Comparison of ENCODE assay signal across 8 cellular contexts in the genomic region with DNA sequence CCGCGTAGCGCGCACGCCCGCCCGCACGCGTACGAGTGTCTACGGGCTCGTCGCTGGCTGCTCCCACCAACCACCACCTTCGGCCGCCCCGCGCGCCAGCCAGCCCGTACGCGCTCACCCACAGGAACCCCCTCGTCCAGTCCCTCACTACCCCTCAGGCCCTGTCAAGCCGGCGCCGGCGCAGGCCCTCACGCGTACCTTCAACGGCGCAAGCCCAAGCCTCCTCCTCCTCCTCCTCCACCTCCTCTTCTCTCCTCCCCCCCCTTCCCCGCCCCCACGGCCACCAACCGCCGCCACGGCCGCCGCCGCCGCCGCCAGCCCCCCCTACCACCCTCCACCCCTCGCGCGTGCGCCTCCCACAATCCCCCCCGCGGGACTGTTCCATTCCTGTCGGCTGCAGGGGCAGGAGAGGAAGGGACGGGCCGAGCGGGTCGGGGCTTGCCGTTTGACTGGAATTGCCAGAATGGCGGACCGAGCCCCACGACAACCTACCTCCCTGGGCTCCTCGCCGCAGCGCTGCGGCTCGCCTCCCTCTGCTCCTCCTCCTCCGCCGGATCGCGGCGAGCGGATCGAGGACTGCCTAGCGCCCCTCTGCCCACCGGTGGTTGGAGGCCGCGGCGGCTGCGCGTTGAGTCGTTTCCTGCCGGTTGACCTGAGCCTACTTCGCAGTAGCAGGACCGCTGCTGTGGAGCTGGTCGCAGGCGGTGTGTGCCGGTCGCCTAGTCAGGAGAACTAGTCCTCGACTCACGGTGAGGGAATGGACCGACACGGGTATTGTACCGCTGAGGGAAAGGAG. TPM values are rescaled to one million over a fixed set of nuclear protein-coding genes. Genes with fewer than 3 reads are reported as not detected.
DNase-seq lines count a peak whose midpoint lies in the region; TF ChIP-seq lines count a peak whose summit lies in the region.

A gene with protein sequence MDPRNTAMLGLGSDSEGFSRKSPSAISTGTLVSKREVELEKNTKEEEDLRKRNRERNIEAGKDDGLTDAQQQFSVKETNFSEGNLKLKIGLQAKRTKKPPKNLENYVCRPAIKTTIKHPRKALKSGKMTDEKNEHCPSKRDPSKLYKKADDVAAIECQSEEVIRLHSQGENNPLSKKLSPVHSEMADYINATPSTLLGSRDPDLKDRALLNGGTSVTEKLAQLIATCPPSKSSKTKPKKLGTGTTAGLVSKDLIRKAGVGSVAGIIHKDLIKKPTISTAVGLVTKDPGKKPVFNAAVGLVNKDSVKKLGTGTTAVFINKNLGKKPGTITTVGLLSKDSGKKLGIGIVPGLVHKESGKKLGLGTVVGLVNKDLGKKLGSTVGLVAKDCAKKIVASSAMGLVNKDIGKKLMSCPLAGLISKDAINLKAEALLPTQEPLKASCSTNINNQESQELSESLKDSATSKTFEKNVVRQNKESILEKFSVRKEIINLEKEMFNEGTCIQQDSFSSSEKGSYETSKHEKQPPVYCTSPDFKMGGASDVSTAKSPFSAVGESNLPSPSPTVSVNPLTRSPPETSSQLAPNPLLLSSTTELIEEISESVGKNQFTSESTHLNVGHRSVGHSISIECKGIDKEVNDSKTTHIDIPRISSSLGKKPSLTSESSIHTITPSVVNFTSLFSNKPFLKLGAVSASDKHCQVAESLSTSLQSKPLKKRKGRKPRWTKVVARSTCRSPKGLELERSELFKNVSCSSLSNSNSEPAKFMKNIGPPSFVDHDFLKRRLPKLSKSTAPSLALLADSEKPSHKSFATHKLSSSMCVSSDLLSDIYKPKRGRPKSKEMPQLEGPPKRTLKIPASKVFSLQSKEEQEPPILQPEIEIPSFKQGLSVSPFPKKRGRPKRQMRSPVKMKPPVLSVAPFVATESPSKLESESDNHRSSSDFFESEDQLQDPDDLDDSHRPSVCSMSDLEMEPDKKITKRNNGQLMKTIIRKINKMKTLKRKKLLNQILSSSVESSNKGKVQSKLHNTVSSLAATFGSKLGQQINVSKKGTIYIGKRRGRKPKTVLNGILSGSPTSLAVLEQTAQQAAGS (N-terminal part only) (minus strand): TSS at position 223 of the 796 bp plus-strand sequence. CDS start 41,284 bp downstream, outside the sequence.

- H2BK15ac ChIP-seq in neuronal stem cell (ENCODE audit: low read length), result peak within 1 kb of the TSS; percentile 98

- peak within 1 kb of the TSS; percentile 94 for H3K14ac ChIP-seq in neuronal stem cell (ENCODE audit: low read length)

- peak within 1 kb of the TSS; percentile 99 for H2BK5ac ChIP-seq in neuronal stem cell (ENCODE audit: low read length)

- H3K9ac ChIP-seq in neuronal stem cell (ENCODE audit: low read depth, low read length, poor library complexity), result peak within 1 kb of the TSS; percentile 100
- peak within 1 kb of the TSS; percentile 68 to 98 (median 93) for H3K9ac ChIP-seq in subcutaneous abdominal adipose tissue (ENCODE audit: low read length in 5 of 5)

- WGBS in neuronal stem cell (ENCODE audit: extremely low coverage in 2 of 2, insufficient read length in 2 of 2, insufficient replicate concordance in 1 of 2), 2 donors, result no CpG with 5 or more reads among the region's 87 CpGs

- peak within 1 kb of the TSS; percentile 65 for H4K8ac ChIP-seq in neuronal stem cell (ENCODE audit: low read depth, low read length)

- H3K79me1 ChIP-seq in neuronal stem cell (ENCODE audit: low read depth, low read length), result peaks cover 1% of the 10 kb centered on the region

- no peaks in the 10 kb centered on the region for H3K9me3 ChIP-seq in neuronal stem cell (replicated peaks in 1 of 2; ENCODE audit: control insufficient read depth in 2 of 2, insufficient read depth in 1 of 2, low read depth in 1 of 2, low read length in 2 of 2)
- H3K9me3 ChIP-seq in subcutaneous abdominal adipose tissue (ENCODE audit: control insufficient read depth in 5 of 5, low read length in 5 of 5), result no peaks in the 10 kb centered on the region

- H3K4me2 ChIP-seq in neuronal stem cell (ENCODE audit: insufficient read depth, low read length, poor library complexity, severe bottlenecking), result peak within 1 kb of the TSS; percentile 48

- H2BK120ac ChIP-seq in neuronal stem cell (ENCODE audit: low read depth, low read length), result peak within 1 kb of the TSS; percentile 96

- peak within 1 kb of the TSS; percentile 99 for H3K23ac ChIP-seq in neuronal stem cell (ENCODE audit: low read depth, low read length, poor library complexity)

- H3K18ac ChIP-seq in neuronal stem cell (ENCODE audit: low read length), result peak within 1 kb of the TSS; percentile 100

- H3K27ac ChIP-seq in neuronal stem cell (replicated peaks; ENCODE audit: low read length), result peak within 1 kb of the TSS; percentile 99
- H3K27ac ChIP-seq in subcutaneous abdominal adipose tissue (ENCODE audit: low read depth, low read length), result peak within 1 kb of the TSS; percentile 94

- POLR2A ChIA-PET in HEK293T (lab: Yijun Ruan, JAX), result interaction anchor here (0.9 to 1.8 kb wide), 6 partner anchors 11 to 290 kb away, joined by 3 to 6 read pairs (median 4); no protein-coding TSS in a partner anchor

- DNase-seq in GDM1 (lab: John Stamatoyannopoulos, UW), result peak; percentile 94
- DNase-seq in HEK293T (ENCODE audit: extremely low spot score), result peak; percentile 91
- peak; percentile 95 for DNase-seq in NAMALWA (ENCODE audit: low spot score)
- DNase-seq in SK-MEL-5 (ENCODE audit: low read depth, low spot score), result peak; percentile 93
- peak; percentile 92 for DNase-seq in activated naive CD4-positive, alpha-beta T cell treated with Interleukin-2 at 50 U/mL for 16 hours
- DNase-seq in foreskin melanocyte, result peak; percentile 91
- DNase-seq in neuronal stem cell (ENCODE audit: low spot score), result peak; percentile 92

- CTCF ChIA-PET in HEK293T (lab: Yijun Ruan, JAX), result interaction anchor here (0.6 kb wide), 1 partner anchor 400 kb away, joined by 5 read pairs; no protein-coding TSS in a partner anchor

- peak within 1 kb of the TSS; percentile 37 for H3K4ac ChIP-seq in neuronal stem cell (ENCODE audit: low read length)

- H3K4me3 ChIP-seq in neuronal stem cell (ENCODE audit: low read length in 2 of 2), result peak within 1 kb of the TSS; percentile 92 to 94
- peak within 1 kb of the TSS; percentile 88 to 96 (median 91) for H3K4me3 ChIP-seq in subcutaneous abdominal adipose tissue (ENCODE audit: low read depth in 1 of 5, low read length in 5 of 5)

- H3K4me1 ChIP-seq in neuronal stem cell (ENCODE audit: control insufficient read depth in 2 of 2, insufficient read depth in 1 of 2, low read depth in 1 of 2, low read length in 2 of 2) (peaks cover 3 to 15% of the 10 kb centered on the region in 2 donors), subcutaneous abdominal adipose tissue (ENCODE audit: control insufficient read depth in 5 of 5, insufficient read depth in 5 of 5, low read length in 5 of 5) (peaks cover 1 to 41% (median 24%) of the 10 kb centered on the region in 5 donors)

- H3K27me3 ChIP-seq in neuronal stem cell (ENCODE audit: control insufficient read depth in 3 of 3, insufficient read depth in 3 of 3, low read depth in 1 of 3, low read length in 3 of 3) (no peaks in the 10 kb centered on the region), subcutaneous abdominal adipose tissue (ENCODE audit: control insufficient read depth in 5 of 5, insufficient read depth in 4 of 5, low read length in 5 of 5) (no peaks in the 10 kb centered on the region)

- H3K36me3 ChIP-seq in neuronal stem cell (replicated peaks in 1 of 2; ENCODE audit: control insufficient read depth in 2 of 2, insufficient read depth in 2 of 2, low read length in 2 of 2) (peaks cover 0 to 26% of the 10 kb centered on the region in 2 donors), subcutaneous abdominal adipose tissue (ENCODE audit: control insufficient read depth in 5 of 5, insufficient read depth in 5 of 5, low read length in 5 of 5) (peaks cover 0 to 7% (median 0%) of the 10 kb centered on the region in 5 donors)

- H2AFZ ChIP-seq in neuronal stem cell (ENCODE audit: low read length), result peak within 1 kb of the TSS; percentile 99

- in situ Hi-C loops in SK-MEL-5 (cut with HindIII; ENCODE audit: low pct_unique_long_range_greater_than_20kb, low sequenced_read_pairs), result no loop called here

- H4K91ac ChIP-seq in neuronal stem cell (ENCODE audit: low read depth, low read length, poor library complexity), result no peak within 1 kb of the TSS

- peak within 1 kb of the TSS; percentile 73 for H2BK12ac ChIP-seq in neuronal stem cell (ENCODE audit: low read length)

- H2AK5ac ChIP-seq in neuronal stem cell (ENCODE audit: low read depth, low read length), result no peak within 1 kb of the TSS

TF ChIP-seq in HEK293T, 16 proteins besides CTCF, POLR2A, EP300 and RAD21:
- TF ChIP-seq FOXM1 (IDR thresholded peaks at IDR 0.05; ENCODE audit: borderline replicate concordance) (peak; percentile 85), TARDBP (IDR thresholded peaks at IDR 0.05) (peak; percentile 50; the same call in 1 of the 2 replicates), FOXK2 (IDR thresholded peaks at IDR 0.05) (no peak), LEF1 (IDR thresholded peaks at IDR 0.05; ENCODE audit: borderline replicate concordance) (no peak; the same call in 1 of the 2 replicates), ELF4 (IDR thresholded peaks at IDR 0.05) (peak; percentile 95), BHLHE40 (IDR thresholded peaks at IDR 0.05; ENCODE audit: borderline replicate concordance) (peak; percentile 94), L3MBTL2 (conservative IDR thresholded peaks at IDR 0.05) (peak; percentile 44; the same call in 1 of the 2 replicates), ARNT (IDR thresholded peaks at IDR 0.05) (peak; percentile 48; the same call in 1 of the 2 replicates), NFRKB (IDR thresholded peaks at IDR 0.05) (peak; percentile 82)

RNA-seq across cellular contexts. Expression of the gene that starts here (rescaled TPM):
- 21.2 and 24.4 TPM in 2 replicates for total RNA-seq in SK-MEL-5 (2014; rRNA removed; shearing (Covaris generic))
- 13.5 and 18.5 TPM in 2 replicates for polyA plus RNA-seq in SK-MEL-5 (2015; cell fraction: cytosol; rRNA removed)
- 25.7 and 31.9 TPM in 2 replicates for polyA plus RNA-seq in SK-MEL-5 (2015; cell fraction: nucleus; rRNA removed)
- polyA plus RNA-seq in neuronal stem cell (2013, experiment 1 of 2), result 7.5 TPM
- 7.9 TPM for polyA plus RNA-seq in neuronal stem cell (2013, experiment 2 of 2)

Comparison
In these comparisons a context has a peak if more than half of its experiments do, and no peak if none do; other contexts are left out.
1. Peak in every context shown above with its lines: DNase-seq, H3K4me3 ChIP-seq and H3K27ac ChIP-seq.